Comparison of ENCODE assay signal across 1 cellular context in genomic region chr17:75694536-75694935, GRCh38.
TF ChIP-seq lines count a peak whose summit lies in the region.

No MANE protein-coding gene starts in this region.

TF ChIP-seq in HepG2, 621 proteins besides CTCF, POLR2A, EP300 and RAD21:
- TF ChIP-seq RBM39 (IDR thresholded peaks at IDR 0.05; ENCODE audit: low read depth, low read length, poor library complexity, severe bottlenecking) (no peak), MBD4 (IDR thresholded peaks at IDR 0.05; ENCODE audit: borderline replicate concordance, low read length) (no peak), KLF9 (CRISPR knock-in tag; IDR thresholded peaks at IDR 0.05; ENCODE audit: low read depth) (no peak), JUND (CRISPR knock-in tag; IDR thresholded peaks at IDR 0.05) (no peak), ZBTB4 (CRISPR knock-in tag; IDR thresholded peaks at IDR 0.05; ENCODE audit: borderline replicate concordance) (no peak), AGO2 (optimal IDR thresholded peaks at IDR 0.05; ENCODE audit: low read depth, low read length) (peak; percentile 27), ZFP90 (CRISPR knock-in tag; IDR thresholded peaks at IDR 0.05; ENCODE audit: borderline replicate concordance) (no peak)
